Comparison of ENCODE assay signal across 8 cellular contexts in genomic region chr2:72605836-72606442, GRCh38.
DNase-seq lines count a peak whose midpoint lies in the region; TF ChIP-seq lines count a peak whose summit lies in the region.

No MANE protein-coding gene starts in this region.

- H3K4me1 Mint-ChIP-seq in neural crest cell, result peaks cover 17% of the 10 kb centered on the region

- H3K27me3 Mint-ChIP-seq in neural crest cell (ENCODE audit: low read depth), result no peaks in the 10 kb centered on the region

- in situ Hi-C loops in brain microvascular endothelial cell (cut with HindIII; ENCODE audit: low pct_ligation_motif_present, low sequenced_read_pairs), result no loop called here

- TF ChIP-seq RAD21 in Ishikawa (IDR thresholded peaks at IDR 0.05; ENCODE audit: low read depth), result peak; percentile 31

- no peaks in the 10 kb centered on the region for H3K36me3 ChIP-seq in brain microvascular endothelial cell (replicated peaks)
- no peaks in the 10 kb centered on the region for H3K36me3 ChIP-seq in H7 (replicated peaks; ENCODE audit: control insufficient read depth, insufficient read depth, low read length)

- H3K27me3 ChIP-seq in brain microvascular endothelial cell (replicated peaks) (no peaks in the 10 kb centered on the region), H7 (ENCODE audit: control insufficient read depth, insufficient read depth, low read length) (no peaks in the 10 kb centered on the region)

- peak; percentile 49 for TF ChIP-seq CTCF in brain microvascular endothelial cell (IDR thresholded peaks at IDR 0.05; ENCODE audit: low read depth, low read length, missing control alignments)
- TF ChIP-seq CTCF in neural crest cell (conservative IDR thresholded peaks at IDR 0.05), result peak; percentile 82

- DNase-seq in EL (peak; percentile 7), brain microvascular endothelial cell (peak; percentile 24), neural crest cell (ENCODE audit: low read depth, low spot score) (no peak), UCSD-AML1 (lab: John Stamatoyannopoulos, UW; ENCODE audit: unreplicated experiment) (no peak), NCI-H1092 (lab: John Stamatoyannopoulos, UW) (no peak), H7 (no peak), glomerular visceral epithelial cell (ENCODE audit: extremely low spot score) (no peak)

- H3K27ac Mint-ChIP-seq in neural crest cell (ENCODE audit: unreplicated experiment), result no peak overlapping the region

- peaks cover 8% of the 10 kb centered on the region for H3K36me3 Mint-ChIP-seq in neural crest cell (ENCODE audit: low read depth)

- H3K9me3 Mint-ChIP-seq in neural crest cell, result peaks cover 4% of the 10 kb centered on the region

- H3K27ac ChIP-seq in brain microvascular endothelial cell, result no peak overlapping the region

- H3K4me3 Mint-ChIP-seq in neural crest cell, result no peak overlapping the region

- no peak for TF ChIP-seq EP300 in Ishikawa (IDR thresholded peaks at IDR 0.05; ENCODE audit: borderline replicate concordance)

- no peak overlapping the region for H3K4me3 ChIP-seq in brain microvascular endothelial cell (ENCODE audit: low read depth, low read length)
- H3K4me3 ChIP-seq in H7 (ENCODE audit: insufficient read depth, low read depth, low read length), result no peak overlapping the region

TF ChIP-seq in Ishikawa, 13 proteins besides CTCF, POLR2A, EP300 and RAD21:
- TF ChIP-seq TAF1 (IDR thresholded peaks at IDR 0.05; ENCODE audit: low read depth), result no peak
- TF ChIP-seq YY1 (IDR thresholded peaks at IDR 0.05; ENCODE audit: low read depth), result no peak
- no peak for TF ChIP-seq EGR1 (IDR thresholded peaks at IDR 0.05)
- TF ChIP-seq TCF12 (IDR thresholded peaks at IDR 0.05; ENCODE audit: low read depth), result no peak
- no peak for TF ChIP-seq REST (IDR thresholded peaks at IDR 0.05; ENCODE audit: low read depth)
- TF ChIP-seq ZBTB7A (IDR thresholded peaks at IDR 0.05; ENCODE audit: low read depth), result no peak
- no peak for TF ChIP-seq NFIC (IDR thresholded peaks at IDR 0.05)
- no peak for TF ChIP-seq FOXM1 (IDR thresholded peaks at IDR 0.05; ENCODE audit: borderline replicate concordance, low read depth)
- no peak for TF ChIP-seq CEBPB (IDR thresholded peaks at IDR 0.05)
TF ChIP-seq in Ishikawa: peak in this region for 0.

Comparison
In these comparisons a context has a peak if more than half of its experiments do, and no peak if none do; other contexts are left out.
1. DNase-seq: peak in EL (single experiment) and brain microvascular endothelial cell (single experiment); none in neural crest cell (single experiment), UCSD-AML1 (single experiment), NCI-H1092 (single experiment), H7 (single experiment) and glomerular visceral epithelial cell (single experiment).